1 cellular context compared by ENCODE assay signal in genomic region chr17:82668631-82669099, GRCh38.
TF ChIP-seq lines count a peak whose summit lies in the region.

No MANE protein-coding gene starts in this region.

TF ChIP-seq in HepG2, 621 proteins besides CTCF, POLR2A, EP300 and RAD21 (continued from another document and continues in another):
- TF ChIP-seq ZBED4 (CRISPR knock-in tag; IDR thresholded peaks at IDR 0.05; ENCODE audit: borderline replicate concordance) (no peak), SYNCRIP (IDR thresholded peaks at IDR 0.05; ENCODE audit: insufficient read depth, low read depth, low read length) (no peak), ZBTB33 (CRISPR knock-in tag; IDR thresholded peaks at IDR 0.05) (peak; percentile 85; the same call in 1 of the 2 replicates), HOXA3 (CRISPR knock-in tag; IDR thresholded peaks at IDR 0.05) (peak; percentile 88), ZNF326 (CRISPR knock-in tag; IDR thresholded peaks at IDR 0.05; ENCODE audit: borderline replicate concordance) (no peak), GABPB1 (CRISPR knock-in tag; IDR thresholded peaks at IDR 0.05) (peak; percentile 62; the same call in 1 of the 2 replicates), GPBP1L1 (CRISPR knock-in tag; IDR thresholded peaks at IDR 0.05) (no peak), ZNF230 (CRISPR knock-in tag; IDR thresholded peaks at IDR 0.05) (no peak), ZBTB26 (CRISPR knock-in tag; IDR thresholded peaks at IDR 0.05; ENCODE audit: borderline replicate concordance) (peak; percentile 58; the same call in 1 of the 2 replicates), RXRA (CRISPR knock-in tag; IDR thresholded peaks at IDR 0.05) (peak; percentile 80), DPF2 (CRISPR knock-in tag; IDR thresholded peaks at IDR 0.05; ENCODE audit: borderline replicate concordance, low read depth) (no peak), ZNF503 (CRISPR knock-in tag; IDR thresholded peaks at IDR 0.05) (no peak), PATZ1 (CRISPR knock-in tag; IDR thresholded peaks at IDR 0.05) (peak; percentile 49; the same call in 1 of the 2 replicates), PRDM15 (CRISPR knock-in tag; IDR thresholded peaks at IDR 0.05) (0 out of 2 replicates have a peak, but pooled peaks have one; percentile 16), ZNF224 (CRISPR knock-in tag; IDR thresholded peaks at IDR 0.05) (no peak), MTERF4 (CRISPR knock-in tag; IDR thresholded peaks at IDR 0.05) (0 out of 2 replicates have a peak, but pooled peaks have one; percentile 57), ZNF30 (CRISPR knock-in tag; IDR thresholded peaks at IDR 0.05) (no peak), ATF2 (CRISPR knock-in tag; IDR thresholded peaks at IDR 0.05) (peak; percentile 38; the same call in 1 of the 2 replicates), ZNF282 (IDR thresholded peaks at IDR 0.05; ENCODE audit: partially characterized antibody) (no peak), ZBTB8A (CRISPR knock-in tag; IDR thresholded peaks at IDR 0.05; ENCODE audit: borderline replicate concordance, low read depth) (no peak), SP4 (CRISPR knock-in tag; IDR thresholded peaks at IDR 0.05) (0 out of 2 replicates have a peak, but pooled peaks have one; percentile 29), XRCC5 (optimal IDR thresholded peaks at IDR 0.05; ENCODE audit: low read length) (peak; percentile 80), ZNF687 (CRISPR knock-in tag; IDR thresholded peaks at IDR 0.05) (peak; percentile 95), NONO (IDR thresholded peaks at IDR 0.05) (no peak), NONO (CRISPR knock-in tag; conservative IDR thresholded peaks at IDR 0.05) (peak; percentile 56), MEF2D (CRISPR knock-in tag; IDR thresholded peaks at IDR 0.05) (0 out of 2 replicates have a peak, but pooled peaks have one; percentile 43), ZNF414 (CRISPR knock-in tag; IDR thresholded peaks at IDR 0.05) (no peak), NFE2 (CRISPR knock-in tag; IDR thresholded peaks at IDR 0.05) (no peak), U2AF1 (optimal IDR thresholded peaks at IDR 0.05; ENCODE audit: low read depth, low read length) (peak; percentile 56)
